Comparison of ENCODE assay signal across 16 cellular contexts in the genomic region with DNA sequence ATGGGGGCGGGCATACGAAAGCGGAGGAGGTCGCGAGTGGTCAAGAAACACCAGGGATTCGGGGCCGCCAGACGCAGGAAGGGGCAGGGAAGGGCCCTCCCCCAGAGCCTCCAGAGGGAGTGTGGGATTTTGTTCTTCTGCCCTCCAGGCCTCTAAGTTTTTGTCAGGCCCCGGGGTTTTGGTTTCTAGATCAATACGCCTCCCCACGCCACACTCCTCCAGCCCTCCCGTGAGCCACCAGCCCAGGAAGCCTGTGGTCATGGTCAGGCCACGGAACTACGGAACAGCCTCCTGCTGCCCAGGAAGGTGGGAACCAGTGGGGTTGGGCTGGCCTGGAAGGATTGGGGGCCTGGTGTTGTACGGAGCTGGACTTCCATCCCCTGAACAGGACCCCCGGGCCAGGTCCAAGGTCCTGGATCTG. TPM values are rescaled to one million over a fixed set of nuclear protein-coding genes. Genes with fewer than 3 reads are reported as not detected.
DNase-seq lines count a peak whose midpoint lies in the region; ATAC-seq and TF ChIP-seq lines count a peak whose summit lies in the region.
"Had no signal": no experiment of that assay in that cellular context is flagged by ENCODE, and none has a peak within 500 bp of the region (broad histone marks: within the 10 kb centered on the region; RNA-seq: fewer than 3 reads in every experiment).

No MANE protein-coding gene starts in this region.

- H3K4me1 ChIP-seq in left ventricle myocardium inferior, result peaks cover 58% of the 10 kb centered on the region
- no peaks in the 10 kb centered on the region for H3K4me1 ChIP-seq in right cardiac atrium (ENCODE audit: control insufficient read depth, insufficient read depth, low read length)
- peaks cover 0 to under 1% of the 10 kb centered on the region in 2 donors for H3K4me1 ChIP-seq in aorta (ENCODE audit: control insufficient read depth in 1 of 2, insufficient read depth in 2 of 2, low read length in 2 of 2)

- TF ChIP-seq CTCF in left ventricle myocardium inferior (IDR thresholded peaks at IDR 0.05; ENCODE audit: borderline replicate concordance), result no peak

- no peaks in the 10 kb centered on the region for H3K36me3 Mint-ChIP-seq in activated T-helper 17 cell treated with anti-CD3 and anti-CD28 coated beads, Interleukin-2, amount 50 U/mL, for 72 hours (ENCODE audit: low read depth)
- no peaks in the 10 kb centered on the region for H3K36me3 Mint-ChIP-seq in natural killer cell treated with Interleukin-12 subunit alpha and Interleukin-12 subunit beta and Interleukin-15 and Interleukin-18, amount 100 ng/mL, for 72 hours
- H3K36me3 Mint-ChIP-seq: memory B cell; stimulated activated memory B cell treated with anti-CD40 and anti-IgM and Interleukin-4, amounts not matched to agents 10 μg/mL and 1 μg/mL and 100 μg/mL, for 72 hours had no signal

- H3K27ac Mint-ChIP-seq in activated T-helper 17 cell treated with anti-CD3 and anti-CD28 coated beads, Interleukin-2, amount 50 U/mL, for 72 hours, result peak overlapping the region; percentile 46
- H3K27ac Mint-ChIP-seq in natural killer cell treated with Interleukin-12 subunit alpha and Interleukin-12 subunit beta and Interleukin-15 and Interleukin-18, amount 100 ng/mL, for 72 hours, result no peak overlapping the region
- H3K27ac Mint-ChIP-seq: memory B cell; stimulated activated memory B cell treated with anti-CD40 and anti-IgM and Interleukin-4, amounts not matched to agents 10 μg/mL and 1 μg/mL and 100 μg/mL, for 72 hours had no signal

- intact Hi-C loops in left ventricle myocardium inferior (cut with micrococcal nuclease), result no loop called here
- intact Hi-C loops in right cardiac atrium (cut with DNase I), result no loop called here
- intact Hi-C loops in aorta (cut with DNase I), result loop anchor here (10.0 kb wide), 3 partner anchors 83 to 313 kb away; partner anchors contain the start of genes ATP5ME (in 1 of the 2), MYL5 (in 1 of the 2) and PCGF3 (in 1 of the 2)

- no peaks in the 10 kb centered on the region for H3K9me3 Mint-ChIP-seq in activated T-helper 17 cell treated with anti-CD3 and anti-CD28 coated beads, Interleukin-2, amount 50 U/mL, for 72 hours
- no peaks in the 10 kb centered on the region for H3K9me3 Mint-ChIP-seq in natural killer cell treated with Interleukin-12 subunit alpha and Interleukin-12 subunit beta and Interleukin-15 and Interleukin-18, amount 100 ng/mL, for 72 hours
- H3K9me3 Mint-ChIP-seq: memory B cell; stimulated activated memory B cell treated with anti-CD40 and anti-IgM and Interleukin-4, amounts not matched to agents 10 μg/mL and 1 μg/mL and 100 μg/mL, for 72 hours had no signal

- no peaks in the 10 kb centered on the region for H3K36me3 ChIP-seq in left ventricle myocardium inferior
- H3K36me3 ChIP-seq in aorta (ENCODE audit: control insufficient read depth in 1 of 2, insufficient read depth in 2 of 2, low read length in 1 of 2), result no peaks in the 10 kb centered on the region
- H3K36me3 ChIP-seq: Peyer's patch had no signal

- H3K4me3 ChIP-seq in left ventricle myocardium inferior, result peak overlapping the region; percentile 65
- no peak overlapping the region for H3K4me3 ChIP-seq in right cardiac atrium (ENCODE audit: low read length)
- no peak overlapping the region for H3K4me3 ChIP-seq in aorta (ENCODE audit: low read length in 2 of 2)

- H3K9me3 ChIP-seq in left ventricle myocardium inferior (replicated peaks), result no peaks in the 10 kb centered on the region
- H3K9me3 ChIP-seq in right cardiac atrium (ENCODE audit: control insufficient read depth, low read length), result no peaks in the 10 kb centered on the region
- H3K9me3 ChIP-seq in aorta (ENCODE audit: control insufficient read depth, low read length), result no peaks in the 10 kb centered on the region
- H3K9me3 ChIP-seq: Peyer's patch had no signal

- no peak for DNase-seq in left ventricle myocardium inferior
- DNase-seq in right cardiac atrium, result no peak
- DNase-seq in natural killer cell treated with Interleukin-12 subunit alpha and Interleukin-12 subunit beta and Interleukin-15 and Interleukin-18, amount 100 ng/mL, for 72 hours (ENCODE audit: low spot score), result no peak
- peak; percentile 41 to 70 for DNase-seq in aorta
- no peak for DNase-seq in NCI-H2171 (lab: John Stamatoyannopoulos, UW)
- DNase-seq in NCI-H446 treated with DMSO at 0.1 percent for 48 hours (lab: John Stamatoyannopoulos, UW), result no peak
- DNase-seq in NCI-H526 (lab: John Stamatoyannopoulos, UW), result no peak
- DNase-seq: central memory CD4-positive, alpha-beta T cell; foreskin fibroblast; NCI-H2081 treated with DMSO at 0.1 percent for 48 hours; nucleus accumbens; Peyer's patch had no signal

- no peak for ATAC-seq in right cardiac atrium
- ATAC-seq in activated T-helper 17 cell treated with anti-CD3 and anti-CD28 coated beads, Interleukin-2, amount 50 U/mL, for 72 hours (replicated peaks), result peak; percentile 45
- peak; percentile 39 to 60 for ATAC-seq in natural killer cell treated with Interleukin-12 subunit alpha and Interleukin-12 subunit beta and Interleukin-15 and Interleukin-18, amount 100 ng/mL, for 72 hours
- no peak for ATAC-seq in aorta (ENCODE audit: low FRiP score)
- ATAC-seq: activated CD4-positive, CD25-positive, alpha-beta regulatory T cell treated with anti-CD3 and anti-CD28 coated beads, Interleukin-2, amount 50 U/mL, for 24 hours; stimulated activated memory B cell treated with anti-CD40 and anti-IgM and Interleukin-4, amounts not matched to agents 10 μg/mL and 1 μg/mL and 100 μg/mL, for 72 hours had no signal

- H3K4me3 Mint-ChIP-seq in activated T-helper 17 cell treated with anti-CD3 and anti-CD28 coated beads, Interleukin-2, amount 50 U/mL, for 72 hours, result peak overlapping the region; percentile 59
- H3K4me3 Mint-ChIP-seq in natural killer cell treated with Interleukin-12 subunit alpha and Interleukin-12 subunit beta and Interleukin-15 and Interleukin-18, amount 100 ng/mL, for 72 hours, result peak overlapping the region; percentile 46
- H3K4me3 Mint-ChIP-seq: stimulated activated memory B cell treated with anti-CD40 and anti-IgM and Interleukin-4, amounts not matched to agents 10 μg/mL and 1 μg/mL and 100 μg/mL, for 72 hours had no signal

- peaks cover 5% of the 10 kb centered on the region for H3K4me1 Mint-ChIP-seq in activated T-helper 17 cell treated with anti-CD3 and anti-CD28 coated beads, Interleukin-2, amount 50 U/mL, for 72 hours
- peaks cover 7 to 13% of the 10 kb centered on the region in 2 donors for H3K4me1 Mint-ChIP-seq in natural killer cell treated with Interleukin-12 subunit alpha and Interleukin-12 subunit beta and Interleukin-15 and Interleukin-18, amount 100 ng/mL, for 72 hours (ENCODE audit: low read depth in 2 of 2)

- WGBS in right cardiac atrium, result 71% methylated on average over 16 of the region's 16 CpGs
- WGBS in aorta, 2 donors, result 89% methylated on average over 14 to 16 of the region's 16 CpGs

- H3K27me3 ChIP-seq in left ventricle myocardium inferior (ENCODE audit: low read depth) (peaks cover 75% of the 10 kb centered on the region), right cardiac atrium (ENCODE audit: control insufficient read depth, insufficient read depth) (no peaks in the 10 kb centered on the region), aorta (ENCODE audit: control insufficient read depth in 1 of 2, insufficient read depth in 2 of 2, low read length in 1 of 2) (no peaks in the 10 kb centered on the region)

- peaks cover 14% of the 10 kb centered on the region for H3K27me3 Mint-ChIP-seq in activated T-helper 17 cell treated with anti-CD3 and anti-CD28 coated beads, Interleukin-2, amount 50 U/mL, for 72 hours
- peaks cover 23 to 34% of the 10 kb centered on the region in 2 donors for H3K27me3 Mint-ChIP-seq in natural killer cell treated with Interleukin-12 subunit alpha and Interleukin-12 subunit beta and Interleukin-15 and Interleukin-18, amount 100 ng/mL, for 72 hours

- H3K27ac ChIP-seq in left ventricle myocardium inferior (replicated peaks), result peak overlapping the region; percentile 75
- no peak overlapping the region for H3K27ac ChIP-seq in right cardiac atrium (ENCODE audit: low read length)
- no peak overlapping the region for H3K27ac ChIP-seq in aorta (ENCODE audit: low read depth in 1 of 2, low read length in 2 of 2)

RNA-seq across cellular contexts. Expression of gene CPLX1, which starts 38.4 kb away (rescaled TPM):
- total RNA-seq in left ventricle myocardium inferior, result 4.8 TPM
- total RNA-seq in right cardiac atrium, result 1 to 10 TPM; 2.1 to 9.3 (median 4.5) TPM
- polyA plus RNA-seq in right cardiac atrium, result 7.2 TPM
- total RNA-seq in activated T-helper 17 cell treated with anti-CD3 and anti-CD28 coated beads, Interleukin-2, amount 50 U/mL, for 72 hours, result 1 to 10 TPM in 1 of 2 donors, under 1 TPM in 1; 0.50 to 3.6 TPM
- total RNA-seq in natural killer cell treated with Interleukin-12 subunit alpha and Interleukin-12 subunit beta and Interleukin-15 and Interleukin-18, amount 100 ng/mL, for 72 hours, result not detected
- total RNA-seq in aorta, result 10 to 100 TPM in 1 of 2 donors, 1 to 10 TPM in 1; 5.2 to 13.7 TPM
- under 1 TPM; 0.13 to 0.50 TPM for polyA plus RNA-seq in aorta

Comparison
In these comparisons a context has a peak if more than half of its experiments do, and no peak if none do; other contexts are left out.
1. DNase-seq: peak in aorta (2 of 2); none in left ventricle myocardium inferior (single experiment), right cardiac atrium (0 of 3), natural killer cell treated with Interleukin-12 subunit alpha and Interleukin-12 subunit beta and Interleukin-15 and Interleukin-18, amount 100 ng/mL, for 72 hours (single experiment), NCI-H2171 (single experiment), NCI-H446 treated with DMSO at 0.1 percent for 48 hours (single experiment) and NCI-H526 (0 of 2).
2. ATAC-seq: peak in activated T-helper 17 cell treated with anti-CD3 and anti-CD28 coated beads, Interleukin-2, amount 50 U/mL, for 72 hours (single experiment) and natural killer cell treated with Interleukin-12 subunit alpha and Interleukin-12 subunit beta and Interleukin-15 and Interleukin-18, amount 100 ng/mL, for 72 hours (2 of 2); none in right cardiac atrium (0 of 2) and aorta (single experiment).
3. intact Hi-C loops: an anchor here in aorta (10.0 kb wide); none called in left ventricle myocardium inferior and right cardiac atrium.